In the genomic region with DNA sequence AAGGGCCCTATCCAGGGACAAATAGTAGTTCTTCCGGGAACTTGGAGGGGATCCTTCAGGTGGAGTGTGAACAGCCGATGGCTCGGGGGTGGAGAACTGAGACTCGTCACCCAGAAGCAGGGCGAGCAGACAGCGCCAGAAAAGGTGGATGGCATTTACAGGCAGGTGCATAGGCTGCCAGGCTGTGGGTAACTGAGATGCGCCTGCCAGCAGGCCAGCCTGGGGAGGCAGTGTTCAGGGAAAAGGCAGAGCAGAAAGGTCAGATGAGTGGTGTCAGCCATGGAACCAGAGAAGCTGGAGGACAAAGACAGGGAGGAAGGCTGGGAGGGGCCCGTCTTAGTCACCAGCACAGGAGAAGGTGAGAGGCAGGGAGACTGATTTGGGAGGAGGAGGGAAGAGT, we compare ENCODE assay signal across 21 cellular contexts. TPM values are rescaled to one million over a fixed set of nuclear protein-coding genes. Genes with fewer than 3 reads are reported as not detected.
DNase-seq lines count a peak whose midpoint lies in the region; ATAC-seq and TF ChIP-seq lines count a peak whose summit lies in the region.
"Had no signal": no experiment of that assay in that cellular context is flagged by ENCODE, and none has a peak within 500 bp of the region (broad histone marks: within the 10 kb centered on the region; RNA-seq: fewer than 3 reads in every experiment).

No MANE protein-coding gene starts in this region.

- no peaks in the 10 kb centered on the region for H3K27me3 Mint-ChIP-seq in activated naive CD8-positive, alpha-beta T cell
- no peaks in the 10 kb centered on the region for H3K27me3 Mint-ChIP-seq in activated naive CD8-positive, alpha-beta T cell treated with anti-CD3 and anti-CD28 coated beads for 36 hours
- H3K27me3 Mint-ChIP-seq in T-helper 17 cell, result no peaks in the 10 kb centered on the region
- no peaks in the 10 kb centered on the region for H3K27me3 Mint-ChIP-seq in nephron progenitor cell (ENCODE audit: low read depth, poor library complexity)
- H3K27me3 Mint-ChIP-seq: activated CD4-positive, alpha-beta T cell treated with anti-CD3 and anti-CD28 coated beads, Interleukin-2, amount 10 ng/mL, durations not matched to agents 24 days and 14 days; stimulated activated naive CD8-positive, alpha-beta T cell treated with anti-CD3 and anti-CD28 coated beads, Interleukin-15, amount 100 ng/mL, for 72 hours had no signal

- no peak for TF ChIP-seq CTCF in upper lobe of left lung (IDR thresholded peaks at IDR 0.05)
- no peak for TF ChIP-seq CTCF in nephron progenitor cell (IDR thresholded peaks at IDR 0.05)

- peaks cover 4 to 92% (median 46%) of the 10 kb centered on the region in 4 donors for H3K36me3 ChIP-seq in upper lobe of left lung

- TF ChIP-seq EP300 in upper lobe of left lung (IDR thresholded peaks at IDR 0.05), result no peak

- no peaks in the 10 kb centered on the region for H3K27me3 ChIP-seq in upper lobe of left lung
- H3K27me3 ChIP-seq: BLaER1, sigmoid colon, thyroid gland had no signal

- no peaks in the 10 kb centered on the region for H3K4me1 Mint-ChIP-seq in activated naive CD8-positive, alpha-beta T cell (ENCODE audit: low read depth)
- no peaks in the 10 kb centered on the region for H3K4me1 Mint-ChIP-seq in activated naive CD8-positive, alpha-beta T cell treated with anti-CD3 and anti-CD28 coated beads for 36 hours
- peaks cover 2% of the 10 kb centered on the region for H3K4me1 Mint-ChIP-seq in T-helper 17 cell
- peaks cover 57% of the 10 kb centered on the region for H3K4me1 Mint-ChIP-seq in nephron progenitor cell
- H3K4me1 Mint-ChIP-seq: stimulated activated naive CD8-positive, alpha-beta T cell treated with anti-CD3 and anti-CD28 coated beads, Interleukin-15, amount 100 ng/mL, for 72 hours had no signal

- TF ChIP-seq POLR2A in upper lobe of left lung (IDR thresholded peaks at IDR 0.05), result no peak

- H3K4me3 Mint-ChIP-seq in activated naive CD8-positive, alpha-beta T cell, result no peak overlapping the region
- no peak overlapping the region for H3K4me3 Mint-ChIP-seq in activated naive CD8-positive, alpha-beta T cell treated with anti-CD3 and anti-CD28 coated beads for 36 hours
- H3K4me3 Mint-ChIP-seq in T-helper 17 cell (no peak overlapping the region), nephron progenitor cell (no peak overlapping the region)
- H3K4me3 Mint-ChIP-seq: activated CD4-positive, alpha-beta T cell treated with anti-CD3 and anti-CD28 coated beads, Interleukin-2, amount 10 ng/mL, durations not matched to agents 24 days and 14 days; activated T-helper 1 cell treated with anti-CD3 and anti-CD28 coated beads, Interleukin-12 subunit alpha, Interleukin-12 subunit beta, Interleukin-2, Interleukin-4 antibody, amounts not matched to agents 30 ng/mL and 10 ng/mL and 1 ng/mL, durations not matched to agents 14 hours and 24 hours and 36 hours; stimulated activated naive CD8-positive, alpha-beta T cell treated with anti-CD3 and anti-CD28 coated beads, Interleukin-15, amount 100 ng/mL, for 72 hours had no signal

- no peak overlapping the region for H3K4me3 ChIP-seq in upper lobe of left lung
- H3K4me3 ChIP-seq: BLaER1, sigmoid colon, thyroid gland had no signal

- H3K9me3 ChIP-seq in T-helper 17 cell (ENCODE audit: control insufficient read depth, low read length, poor library complexity, severe bottlenecking) (no peaks in the 10 kb centered on the region), upper lobe of left lung (no peaks in the 10 kb centered on the region)
- H3K9me3 ChIP-seq: sigmoid colon, thyroid gland had no signal

- peak overlapping the region; percentile 75 for H3K27ac Mint-ChIP-seq in activated naive CD8-positive, alpha-beta T cell
- H3K27ac Mint-ChIP-seq in activated naive CD8-positive, alpha-beta T cell treated with anti-CD3 and anti-CD28 coated beads for 36 hours, result no peak overlapping the region
- H3K27ac Mint-ChIP-seq in T-helper 17 cell, result peak overlapping the region; percentile 34
- H3K27ac Mint-ChIP-seq in nephron progenitor cell, result no peak overlapping the region
- H3K27ac Mint-ChIP-seq: activated CD4-positive, alpha-beta T cell treated with anti-CD3 and anti-CD28 coated beads, Interleukin-2, amount 10 ng/mL, durations not matched to agents 24 days and 14 days; activated T-helper 1 cell treated with anti-CD3 and anti-CD28 coated beads, Interleukin-12 subunit alpha, Interleukin-12 subunit beta, Interleukin-2, Interleukin-4 antibody, amounts not matched to agents 30 ng/mL and 10 ng/mL and 1 ng/mL, durations not matched to agents 14 hours and 24 hours and 36 hours had no signal

- H3K4me1 ChIP-seq in upper lobe of left lung, result peaks cover 0 to 16% (median 6%) of the 10 kb centered on the region in 4 donors

- 78 to 79% methylated on average over 8 of the region's 8 CpGs for WGBS in upper lobe of left lung, 2 donors

- H3K36me3 Mint-ChIP-seq in activated naive CD8-positive, alpha-beta T cell, result peaks cover 40% of the 10 kb centered on the region
- H3K36me3 Mint-ChIP-seq in activated naive CD8-positive, alpha-beta T cell treated with anti-CD3 and anti-CD28 coated beads for 36 hours, result peaks cover 60% of the 10 kb centered on the region
- H3K36me3 Mint-ChIP-seq in T-helper 17 cell (ENCODE audit: low read depth) (peaks cover 5% of the 10 kb centered on the region), nephron progenitor cell (ENCODE audit: low read depth) (peaks cover 12% of the 10 kb centered on the region)

- no peak for DNase-seq in activated naive CD8-positive, alpha-beta T cell treated with anti-CD3 and anti-CD28 coated beads for 36 hours
- no peak for DNase-seq in T-helper 17 cell
- DNase-seq in left kidney (ENCODE audit: low read depth, low spot score), result peak; percentile 62
- DNase-seq in upper lobe of left lung, result peak; percentile 17 to 68
- DNase-seq in nephron progenitor cell, result no peak
- DNase-seq in NCI-H446 (lab: John Stamatoyannopoulos, UW), result no peak
- DNase-seq: activated CD4-positive, alpha-beta T cell treated with anti-CD3 and anti-CD28 coated beads, Interleukin-2, amount 10 ng/mL, durations not matched to agents 24 days and 14 days; erythroblast; foreskin fibroblast; NCI-H146; NCI-H2171 treated with DMSO at 0.1 percent for 48 hours; sigmoid colon; stimulated activated CD4-positive, alpha-beta T cell treated with anti-CD3 and anti-CD28 coated beads, Interleukin-15, amount 100 ng/mL, for 24 hours; stimulated activated naive CD8-positive, alpha-beta T cell treated with anti-CD3 and anti-CD28 coated beads, Interleukin-15, amount 100 ng/mL, for 72 hours; thyroid gland had no signal

- no peaks in the 10 kb centered on the region for H3K9me3 Mint-ChIP-seq in activated naive CD8-positive, alpha-beta T cell (ENCODE audit: low read depth)
- peaks cover 11% of the 10 kb centered on the region for H3K9me3 Mint-ChIP-seq in activated naive CD8-positive, alpha-beta T cell treated with anti-CD3 and anti-CD28 coated beads for 36 hours
- no peaks in the 10 kb centered on the region for H3K9me3 Mint-ChIP-seq in nephron progenitor cell

- ATAC-seq in T-helper 17 cell (no peak), upper lobe of left lung (ENCODE audit: low FRiP score in 2 of 2) (peak in 1 of 2 donors; percentile 58), GM21526 (IDR thresholded peaks at IDR 0.05; ENCODE audit: low FRiP score, unreplicated experiment) (no peak)
- ATAC-seq: SK-N-SH treated with all-trans-retinoic acid at 6 μM for 48 hours; stimulated activated naive CD8-positive, alpha-beta T cell treated with anti-CD3 and anti-CD28 coated beads, Interleukin-15, amount 100 ng/mL, for 72 hours had no signal

- H3K27ac ChIP-seq in upper lobe of left lung, result no peak overlapping the region
- H3K27ac ChIP-seq: BLaER1, sigmoid colon, thyroid gland, VCaP had no signal

RNA-seq across cellular contexts. Expression of gene SEC22A, which starts 53.0 kb away (rescaled TPM):
- 10 to 100 TPM; 13.7 to 17.8 TPM for total RNA-seq in activated naive CD8-positive, alpha-beta T cell treated with anti-CD3 and anti-CD28 coated beads for 36 hours
- total RNA-seq in T-helper 17 cell (10 to 100 TPM; 17.2 to 19.2 TPM), upper lobe of left lung (10 to 100 TPM in 5 of 6 donors, 1 to 10 TPM in 1; 5.5 to 22.5 (median 12.3) TPM)

Comparison
In these comparisons a context has a peak if more than half of its experiments do, and no peak if none do; other contexts are left out.
1. H3K27ac Mint-ChIP-seq: peak in activated naive CD8-positive, alpha-beta T cell (single experiment) and T-helper 17 cell (single experiment); none in activated naive CD8-positive, alpha-beta T cell treated with anti-CD3 and anti-CD28 coated beads for 36 hours (single experiment) and nephron progenitor cell (single experiment).
2. DNase-seq: peak in left kidney (single experiment) and upper lobe of left lung (2 of 2); none in activated naive CD8-positive, alpha-beta T cell treated with anti-CD3 and anti-CD28 coated beads for 36 hours (single experiment), T-helper 17 cell (0 of 3), nephron progenitor cell (single experiment) and NCI-H446 (0 of 2).